ENCODE assay signal across 1 cellular context in the genomic region with DNA sequence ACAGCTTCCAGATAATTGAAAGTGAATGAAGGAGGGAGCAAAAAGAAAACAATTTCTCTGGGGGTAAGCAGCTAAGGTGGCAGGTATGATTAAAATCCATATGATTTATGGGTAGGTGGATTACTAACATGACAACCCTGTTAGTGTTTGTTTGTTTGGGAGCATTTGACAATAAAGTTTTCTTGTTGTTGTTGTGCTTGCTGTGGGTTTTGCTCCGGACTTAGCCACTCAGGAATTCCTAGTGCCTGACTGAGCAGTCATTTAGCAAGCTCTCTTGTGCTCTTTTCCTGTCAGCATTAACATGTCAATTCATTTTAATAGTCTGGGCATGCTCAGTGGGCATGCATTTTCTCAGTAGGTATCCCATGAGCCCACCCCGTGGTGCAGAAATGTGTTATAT.
TF ChIP-seq lines count a peak whose summit lies in the region.

No MANE protein-coding gene starts in this region.

TF ChIP-seq in HepG2, 621 proteins besides CTCF, POLR2A, EP300 and RAD21:
- TF ChIP-seq ELF3 (CRISPR knock-in tag; IDR thresholded peaks at IDR 0.05) (no peak), PRDM10 (CRISPR knock-in tag; IDR thresholded peaks at IDR 0.05; ENCODE audit: low read depth) (no peak), FOSL2 (CRISPR knock-in tag; IDR thresholded peaks at IDR 0.05) (no peak), ZNF546 (CRISPR knock-in tag; conservative IDR thresholded peaks at IDR 0.05) (no peak), PBX3 (CRISPR knock-in tag; IDR thresholded peaks at IDR 0.05; ENCODE audit: borderline replicate concordance) (no peak), REPIN1 (CRISPR knock-in tag; IDR thresholded peaks at IDR 0.05; ENCODE audit: borderline replicate concordance, low read depth) (no peak), CCDC6 (CRISPR knock-in tag; IDR thresholded peaks at IDR 0.05) (no peak), ZMYM3 (CRISPR knock-in tag; IDR thresholded peaks at IDR 0.05) (no peak), SALL1 (CRISPR knock-in tag; IDR thresholded peaks at IDR 0.05) (no peak), RXRA (CRISPR knock-in tag; IDR thresholded peaks at IDR 0.05) (no peak), ZSCAN5A (CRISPR knock-in tag; IDR thresholded peaks at IDR 0.05; ENCODE audit: borderline replicate concordance) (no peak), ZNF644 (CRISPR knock-in tag; IDR thresholded peaks at IDR 0.05; ENCODE audit: low read depth) (no peak), FIP1L1 (IDR thresholded peaks at IDR 0.05; ENCODE audit: borderline replicate concordance, insufficient read depth, low read depth, low read length) (no peak), PLRG1 (conservative IDR thresholded peaks at IDR 0.05) (no peak), FOXA3 (CRISPR knock-in tag; IDR thresholded peaks at IDR 0.05) (no peak), RBAK (CRISPR knock-in tag; IDR thresholded peaks at IDR 0.05) (no peak), CHD2 (IDR thresholded peaks at IDR 0.05; ENCODE audit: low read depth, low read length) (no peak), SYNCRIP (IDR thresholded peaks at IDR 0.05; ENCODE audit: insufficient read depth, low read depth, low read length) (no peak)
- TF ChIP-seq, protein P1, sequence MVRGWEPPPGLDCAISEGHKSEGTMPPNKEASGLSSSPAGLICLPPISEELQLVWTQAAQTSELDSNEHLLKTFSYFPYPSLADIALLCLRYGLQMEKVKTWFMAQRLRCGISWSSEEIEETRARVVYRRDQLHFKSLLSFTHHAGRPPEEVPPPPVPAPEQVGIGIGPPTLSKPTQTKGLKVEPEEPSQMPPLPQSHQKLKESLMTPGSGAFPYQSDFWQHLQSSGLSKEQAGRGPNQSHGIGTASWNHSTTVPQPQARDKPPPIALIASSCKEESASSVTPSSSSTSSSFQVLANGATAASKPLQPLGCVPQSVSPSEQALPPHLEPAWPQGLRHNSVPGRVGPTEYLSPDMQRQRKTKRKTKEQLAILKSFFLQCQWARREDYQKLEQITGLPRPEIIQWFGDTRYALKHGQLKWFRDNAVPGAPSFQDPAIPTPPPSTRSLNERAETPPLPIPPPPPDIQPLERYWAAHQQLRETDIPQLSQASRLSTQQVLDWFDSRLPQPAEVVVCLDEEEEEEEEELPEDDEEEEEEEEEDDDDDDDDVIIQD (CRISPR knock-in tag; IDR thresholded peaks at IDR 0.05; ENCODE audit: low read depth): no peak
- TF ChIP-seq, protein P2, sequence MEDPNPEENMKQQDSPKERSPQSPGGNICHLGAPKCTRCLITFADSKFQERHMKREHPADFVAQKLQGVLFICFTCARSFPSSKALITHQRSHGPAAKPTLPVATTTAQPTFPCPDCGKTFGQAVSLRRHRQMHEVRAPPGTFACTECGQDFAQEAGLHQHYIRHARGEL (CRISPR knock-in tag; IDR thresholded peaks at IDR 0.05): no peak
